In the genomic region with DNA sequence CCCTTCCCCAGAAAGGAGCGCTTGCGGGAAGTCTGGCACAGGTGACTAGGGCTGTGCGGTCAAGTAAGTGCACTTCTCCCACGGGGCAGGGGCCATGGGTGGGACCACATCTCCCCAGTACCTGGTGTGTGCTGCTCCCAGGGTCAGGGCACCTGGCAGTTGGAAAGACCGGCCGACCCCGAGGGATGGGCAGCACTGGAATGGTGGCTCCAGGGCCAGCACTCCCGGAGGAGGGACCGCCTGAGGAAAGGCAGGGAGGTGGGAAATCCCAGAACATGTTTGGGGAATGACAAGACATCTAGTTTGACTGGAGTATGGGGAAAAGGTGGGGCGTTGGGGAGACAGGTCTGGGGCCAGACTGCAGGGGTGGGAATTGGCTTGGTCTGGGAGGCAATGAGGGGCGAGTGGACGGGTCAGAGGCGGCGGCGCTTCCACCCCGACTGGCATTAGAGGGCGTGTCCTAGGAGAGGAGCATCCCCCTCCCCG, we compare ENCODE assay signal across 8 cellular contexts. TPM values are rescaled to one million over a fixed set of nuclear protein-coding genes. Genes with fewer than 3 reads are reported as not detected.
A peak's percentile ranks its signal among the peaks of the same experiment; 100 is the strongest.
DNase-seq lines count a peak whose midpoint lies in the region; ATAC-seq and TF ChIP-seq lines count a peak whose summit lies in the region.

No MANE protein-coding gene starts in this region.

- no peaks in the 10 kb centered on the region for H3K36me3 Mint-ChIP-seq in CD4-positive, CD25-positive, alpha-beta regulatory T cell

- peaks cover 5 to 49% (median 38%) of the 10 kb centered on the region in 4 donors for H3K4me1 Mint-ChIP-seq in CD4-positive, CD25-positive, alpha-beta regulatory T cell

- H3K9me3 Mint-ChIP-seq in CD4-positive, CD25-positive, alpha-beta regulatory T cell: no peaks in the 10 kb centered on the region

- ATAC-seq in CD4-positive, CD25-positive, alpha-beta regulatory T cell (ENCODE audit: low read depth in 2 of 2): no peak
- no peak for ATAC-seq in HG02763 (IDR thresholded peaks at IDR 0.05; ENCODE audit: unreplicated experiment)

- DNase-seq in CD4-positive, CD25-positive, alpha-beta regulatory T cell: no peak
- DNase-seq in NT2/D1 (ENCODE audit: low read depth, low spot score): no peak
- DNase-seq in epithelial cell of proximal tubule (ENCODE audit: low read depth): no peak
- DNase-seq in NCI-H1694 (lab: John Stamatoyannopoulos, UW): no peak
- no peak for DNase-seq in effector CD8-positive, alpha-beta T cell (lab: John Stamatoyannopoulos, UW)
- no peak for DNase-seq in AG08395 (ENCODE audit: low spot score)

- H3K4me3 ChIP-seq in CD4-positive, CD25-positive, alpha-beta regulatory T cell (ENCODE audit: low read depth, low read length): no peak overlapping the region
- H3K4me3 ChIP-seq in NT2/D1 (ENCODE audit: insufficient read length, low read depth) (peak overlapping the region; percentile 85), epithelial cell of proximal tubule (ENCODE audit: low read depth, low read length) (peak overlapping the region; percentile 64), neutrophil (ENCODE audit: low read depth in 1 of 2, low read length in 1 of 2) (peak overlapping the region; percentile 85 to 99)

- H3K27me3 Mint-ChIP-seq in CD4-positive, CD25-positive, alpha-beta regulatory T cell: peaks cover 6% of the 10 kb centered on the region

- peak overlapping the region; percentile 80 to 97 (median 85) for H3K4me3 Mint-ChIP-seq in CD4-positive, CD25-positive, alpha-beta regulatory T cell

- H3K4me1 ChIP-seq in CD4-positive, CD25-positive, alpha-beta regulatory T cell (ENCODE audit: control insufficient read depth, insufficient read depth, low read length, poor library complexity, severe bottlenecking): peaks cover 46% of the 10 kb centered on the region
- H3K4me1 ChIP-seq in NT2/D1 (ENCODE audit: insufficient read depth, insufficient read length): peaks cover 11% of the 10 kb centered on the region
- H3K4me1 ChIP-seq in neutrophil (ENCODE audit: control insufficient read depth in 1 of 2, insufficient read depth in 1 of 2, low read depth in 1 of 2, low read length in 1 of 2): peaks cover 46 to 48% of the 10 kb centered on the region in 2 experiments

- no peaks in the 10 kb centered on the region for H3K27me3 ChIP-seq in CD4-positive, CD25-positive, alpha-beta regulatory T cell (ENCODE audit: control insufficient read depth, insufficient read depth, low read length)
- H3K27me3 ChIP-seq in NT2/D1 (ENCODE audit: insufficient read depth, insufficient read length): peaks cover 24% of the 10 kb centered on the region
- H3K27me3 ChIP-seq in neutrophil: no peaks in the 10 kb centered on the region

- TF ChIP-seq CTCF in epithelial cell of proximal tubule (conservative IDR thresholded peaks at IDR 0.05; ENCODE audit: low read depth, low read length): no peak
- TF ChIP-seq CTCF in neutrophil (IDR thresholded peaks at IDR 0.05): no peak

- H3K9ac ChIP-seq in NT2/D1 (ENCODE audit: insufficient read length, low read depth): peak overlapping the region; percentile 90

- H3K27ac ChIP-seq in CD4-positive, CD25-positive, alpha-beta regulatory T cell (ENCODE audit: insufficient read depth, low read length, poor library complexity, severe bottlenecking): peak overlapping the region; percentile 71
- peak overlapping the region; percentile 100 for H3K27ac ChIP-seq in neutrophil

- H3K9me3 ChIP-seq in CD4-positive, CD25-positive, alpha-beta regulatory T cell (ENCODE audit: control insufficient read depth in 2 of 2, low read length in 2 of 2): no peaks in the 10 kb centered on the region
- H3K9me3 ChIP-seq in NT2/D1 (ENCODE audit: insufficient read depth, low read length): no peaks in the 10 kb centered on the region
- H3K9me3 ChIP-seq in neutrophil: no peaks in the 10 kb centered on the region

- peak overlapping the region; percentile 32 to 80 (median 75) for H3K27ac Mint-ChIP-seq in CD4-positive, CD25-positive, alpha-beta regulatory T cell

- H3K36me3 ChIP-seq in CD4-positive, CD25-positive, alpha-beta regulatory T cell (ENCODE audit: control insufficient read depth, insufficient read depth, low read length): no peaks in the 10 kb centered on the region
- peaks cover 25% of the 10 kb centered on the region for H3K36me3 ChIP-seq in NT2/D1 (ENCODE audit: insufficient read depth, insufficient read length, low read length)
- H3K36me3 ChIP-seq in neutrophil: no peaks in the 10 kb centered on the region

RNA-seq across cellular contexts. Expression of gene GLIPR2, which starts 0.7 kb away (rescaled TPM):
- 55.7 TPM for total RNA-seq in CD4-positive, CD25-positive, alpha-beta regulatory T cell
- 100 to 1,000 TPM; 106 to 175 (median 139) TPM for polyA plus RNA-seq in CD4-positive, CD25-positive, alpha-beta regulatory T cell
- total RNA-seq in epithelial cell of proximal tubule: 23.6 and 42.7 TPM in 2 replicates

RNA-seq across cellular contexts. Expression of gene CCIN, which starts 33.4 kb away (rescaled TPM):
- 1.4 TPM for total RNA-seq in CD4-positive, CD25-positive, alpha-beta regulatory T cell
- polyA plus RNA-seq in CD4-positive, CD25-positive, alpha-beta regulatory T cell: under 1 TPM in 1 of 4 donors, not detected in 3; 0.38 TPM
- total RNA-seq in epithelial cell of proximal tubule: 0.06 TPM in 1 of 2 replicates, not detected in the other

RNA-seq across cellular contexts. Expression of gene CLTA, which starts 54.9 kb away (rescaled TPM):
- total RNA-seq in CD4-positive, CD25-positive, alpha-beta regulatory T cell: 46.7 TPM
- 100 to 1,000 TPM; 152 to 175 (median 168) TPM for polyA plus RNA-seq in CD4-positive, CD25-positive, alpha-beta regulatory T cell
- 423 and 461 TPM in 2 replicates for total RNA-seq in epithelial cell of proximal tubule
